Comparison of ENCODE assay signal across 18 cellular contexts in the genomic region with DNA sequence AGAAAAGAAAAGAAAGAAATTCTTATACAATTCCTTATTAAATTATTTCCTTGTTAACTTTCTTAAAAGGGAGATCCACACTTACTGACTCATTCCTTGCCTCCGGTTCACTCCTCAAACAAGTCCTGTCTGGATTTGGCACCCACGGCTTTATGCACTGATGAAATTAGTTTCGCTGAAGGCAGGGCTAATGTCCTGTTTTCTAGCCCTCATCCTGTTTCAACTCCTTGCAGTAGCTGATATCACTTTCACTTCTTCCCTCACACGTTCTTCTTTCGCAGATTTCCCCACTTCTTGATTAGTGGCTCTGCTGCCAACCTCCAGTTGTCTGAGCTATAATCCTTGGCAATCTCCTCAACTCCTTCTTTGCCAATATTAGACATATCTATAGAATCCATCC.
A peak's percentile ranks its signal among the peaks of the same experiment; 100 is the strongest.
DNase-seq lines count a peak whose midpoint lies in the region; ATAC-seq, FAIRE-seq and TF ChIP-seq lines count a peak whose summit lies in the region.
"Had no signal": no experiment of that assay in that cellular context is flagged by ENCODE, and none has a peak within 500 bp of the region (broad histone marks: within the 10 kb centered on the region; RNA-seq: fewer than 3 reads in every experiment).

No MANE protein-coding gene starts in this region.

- POLR2A ChIA-PET in activated B cell treated with CpG ODN at 0.5 μM for 24 hours (lab: Charles Lee) = no interaction called here

- no peak overlapping the region for H3K4me3 ChIP-seq in upper lobe of right lung
- no peak overlapping the region for H3K4me3 ChIP-seq in uterus
- H3K4me3 ChIP-seq: GM23338 had no signal

- TF ChIP-seq POLR2A in uterus (IDR thresholded peaks at IDR 0.05) = no peak

- peak; percentile 18 for DNase-seq in GM19239 (ENCODE audit: insufficient read length, low spot score)
- DNase-seq in activated B cell treated with CpG ODN at 0.5 μM for 24 hours = no peak
- no peak for DNase-seq in upper lobe of right lung
- DNase-seq in uterus = no peak
- DNase-seq in urothelium cell line (ENCODE audit: low spot score) = no peak
- DNase-seq: activated CD4-positive, alpha-beta T cell treated with anti-CD3 and anti-CD28 coated beads for 36 hours; activated T-cell treated with anti-CD3 and anti-CD28 coated beads, Interleukin-2, amount 50 U/mL, for 24 hours; CD8-positive, alpha-beta T cell; erythroblast; left ventricle myocardium superior; NCI-H2227 treated with DMSO at 0.1 percent for 48 hours had no signal

- no peaks in the 10 kb centered on the region for H3K36me3 Mint-ChIP-seq in activated B cell treated with CpG ODN at 0.5 μM for 24 hours (ENCODE audit: low read depth)
- H3K36me3 Mint-ChIP-seq: CD8-positive, alpha-beta T cell had no signal

- ATAC-seq in HG03442 (IDR thresholded peaks at IDR 0.05; ENCODE audit: unreplicated experiment) (peak; percentile 87), activated B cell treated with CpG ODN at 0.5 μM for 24 hours (ENCODE audit: low read depth) (peak; percentile 34), upper lobe of right lung (peak; percentile 42), HG03571 (IDR thresholded peaks at IDR 0.05; ENCODE audit: unreplicated experiment) (no peak)
- ATAC-seq: activated CD4-positive, alpha-beta T cell treated with anti-CD3 and anti-CD28 coated beads for 36 hours; CD8-positive, alpha-beta T cell; GM23338; left ventricle myocardium superior; Panc1 had no signal

- FAIRE-seq in GM19239 (lab: Jason Lieb, UNC) = peak; percentile 92
- no peak for FAIRE-seq in urothelium cell line (lab: Jason Lieb, UNC)
- FAIRE-seq: G401.6 had no signal

- H3K36me3 ChIP-seq in upper lobe of right lung (no peaks in the 10 kb centered on the region), uterus (no peaks in the 10 kb centered on the region)

- peaks cover 11% of the 10 kb centered on the region for H3K27me3 Mint-ChIP-seq in activated B cell treated with CpG ODN at 0.5 μM for 24 hours

- H3K27ac ChIP-seq in upper lobe of right lung (no peak overlapping the region), uterus (no peak overlapping the region)

- CTCF ChIA-PET in activated B cell treated with CpG ODN at 0.5 μM for 24 hours (lab: Charles Lee) = interaction anchor here (0.8 kb wide), 1 partner anchor 14 kb away, joined by 4 read pairs; no protein-coding TSS in a partner anchor

- H3K27ac Mint-ChIP-seq in activated B cell treated with CpG ODN at 0.5 μM for 24 hours = peak overlapping the region; percentile 64
- H3K27ac Mint-ChIP-seq: activated CD4-positive, alpha-beta T cell treated with anti-CD3 and anti-CD28 coated beads for 36 hours; activated T-cell treated with anti-CD3 and anti-CD28 coated beads, Interleukin-2, amount 50 U/mL, for 24 hours; CD8-positive, alpha-beta T cell; GM23338; T-helper 1 cell treated with Interleukin-12 subunit alpha and Interleukin-12 subunit beta and Interleukin-4 antibody, amounts not matched to agents 30 μg/mL and 1 μg/mL, for 36 hours had no signal

- H3K27me3 ChIP-seq in upper lobe of right lung = no peaks in the 10 kb centered on the region
- no peaks in the 10 kb centered on the region for H3K27me3 ChIP-seq in uterus

- intact Hi-C loops in activated B cell treated with CpG ODN at 0.5 μM for 24 hours (cut with micrococcal nuclease) (loop anchor here (2.0 to 10.0 kb wide), 2 partner anchors 16 to 464 kb away; no protein-coding TSS in a partner anchor), upper lobe of right lung (cut with DNase I) (no loop called here), uterus (cut with DNase I; ENCODE audit: low total_unique reads) (no loop called here)

- peaks cover 2% of the 10 kb centered on the region for H3K9me3 Mint-ChIP-seq in activated B cell treated with CpG ODN at 0.5 μM for 24 hours
- H3K9me3 Mint-ChIP-seq: activated T-cell treated with anti-CD3 and anti-CD28 coated beads, Interleukin-2, amount 50 U/mL, for 24 hours; CD8-positive, alpha-beta T cell; GM23338; neural crest cell; T-helper 1 cell treated with Interleukin-12 subunit alpha and Interleukin-12 subunit beta and Interleukin-4 antibody, amounts not matched to agents 30 μg/mL and 1 μg/mL, for 36 hours had no signal

- H3K9me3 ChIP-seq in upper lobe of right lung (no peaks in the 10 kb centered on the region), uterus (no peaks in the 10 kb centered on the region)

- peak overlapping the region; percentile 32 for H3K4me3 Mint-ChIP-seq in activated B cell treated with CpG ODN at 0.5 μM for 24 hours
- H3K4me3 Mint-ChIP-seq: activated CD4-positive, alpha-beta T cell treated with anti-CD3 and anti-CD28 coated beads for 36 hours; activated T-cell treated with anti-CD3 and anti-CD28 coated beads, Interleukin-2, amount 50 U/mL, for 24 hours; CD8-positive, alpha-beta T cell; GM23338; neural crest cell; T-helper 1 cell treated with Interleukin-12 subunit alpha and Interleukin-12 subunit beta and Interleukin-4 antibody, amounts not matched to agents 30 μg/mL and 1 μg/mL, for 36 hours had no signal

- H3K4me1 ChIP-seq in upper lobe of right lung = no peaks in the 10 kb centered on the region
- no peaks in the 10 kb centered on the region for H3K4me1 ChIP-seq in uterus

- TF ChIP-seq CTCF in activated B cell treated with CpG ODN at 0.5 μM for 24 hours (IDR thresholded peaks at IDR 0.05) (no peak), upper lobe of right lung (IDR thresholded peaks at IDR 0.05) (no peak), uterus (IDR thresholded peaks at IDR 0.05) (no peak)

- H3K4me1 Mint-ChIP-seq in activated B cell treated with CpG ODN at 0.5 μM for 24 hours = peaks cover 43% of the 10 kb centered on the region
- H3K4me1 Mint-ChIP-seq: activated CD4-positive, alpha-beta T cell treated with anti-CD3 and anti-CD28 coated beads for 36 hours; neural crest cell had no signal
